Comparison of ENCODE assay signal across 2 cellular contexts in the genomic region with DNA sequence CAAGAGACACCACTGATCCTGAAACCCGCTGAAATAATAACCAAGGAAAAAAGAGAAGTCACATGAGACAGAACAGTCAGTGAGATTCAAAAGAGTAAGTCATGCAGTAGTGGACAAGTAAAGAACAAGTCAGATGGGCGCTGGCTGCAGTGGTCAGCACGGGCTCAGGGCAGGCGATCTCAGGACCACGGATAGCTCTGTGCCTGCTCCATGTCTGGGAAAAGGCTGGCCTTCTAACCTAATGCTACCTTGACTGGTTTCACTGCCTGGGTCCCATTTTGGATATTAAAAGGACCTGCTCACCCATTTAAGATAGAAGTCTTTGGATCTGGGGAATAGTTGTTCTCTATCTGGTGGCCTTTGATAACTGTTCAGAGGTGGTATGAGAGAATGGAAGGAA.
TF ChIP-seq lines count a peak whose summit lies in the region.

No MANE protein-coding gene starts in this region.

TF ChIP-seq in HCT116, 20 proteins besides CTCF, POLR2A, EP300 and RAD21 (continued from another document):
- TF ChIP-seq REST (IDR thresholded peaks at IDR 0.05; ENCODE audit: low read depth) = peak; percentile 88
- TF ChIP-seq EZH2phosphoT487 (IDR thresholded peaks at IDR 0.05; ENCODE audit: borderline replicate concordance) = no peak
- no peak for TF ChIP-seq FOSL1 (IDR thresholded peaks at IDR 0.05; ENCODE audit: low read depth)
- no peak for TF ChIP-seq ELF1 (IDR thresholded peaks at IDR 0.05; ENCODE audit: borderline replicate concordance, low read depth)
- TF ChIP-seq EZH2 (IDR thresholded peaks at IDR 0.05) = no peak

TF ChIP-seq in SK-N-SH, 30 proteins besides CTCF, POLR2A, EP300 and RAD21 (continued from another document):
- TF ChIP-seq REST (IDR thresholded peaks at IDR 0.05; ENCODE audit: low read depth, low read length) = peak; percentile 99
